8 cellular contexts compared by ENCODE assay signal in genomic region chr15:44536298-44536961, GRCh38. TPM values are rescaled to one million over a fixed set of nuclear protein-coding genes. Genes with fewer than 3 reads are reported as not detected.
DNase-seq lines count a peak whose midpoint lies in the region; ATAC-seq and TF ChIP-seq lines count a peak whose summit lies in the region.

No MANE protein-coding gene starts in this region.

- DNase-seq in COLO829 (ENCODE audit: low spot score) = peak; percentile 69
- peak; percentile 94 for DNase-seq in NCI-H2227 (lab: John Stamatoyannopoulos, UW; ENCODE audit: unreplicated experiment)
- no peak for DNase-seq in activated naive CD8-positive, alpha-beta T cell treated with anti-CD3 and anti-CD28 coated beads for 36 hours
- peak; percentile 87 to 91 (median 89) for DNase-seq in heart left ventricle
- DNase-seq in osteocyte (ENCODE audit: extremely low spot score, unreplicated experiment) = peak; percentile 96
- no peak for DNase-seq in stimulated activated CD4-positive, alpha-beta T cell treated with anti-CD3 and anti-CD28 coated beads, Interleukin-2, amount 100 ng/mL, for 24 hours

- peak; percentile 26 to 68 for TF ChIP-seq POLR2A in heart left ventricle (IDR thresholded peaks at IDR 0.05)

- H3K4me1 ChIP-seq in heart left ventricle = peaks cover under 1 to 38% (median 26%) of the 10 kb centered on the region in 12 donors

- WGBS in heart left ventricle, 4 donors = 0 to 1% (median 0%) methylated on average over 39 to 46 of the region's 47 CpGs

- peak overlapping the region; percentile 66 to 99 (median 94) for H3K4me3 ChIP-seq in heart left ventricle

- intact Hi-C loops in heart left ventricle (cut with DNase I) = loop anchor here in 3 of 10 donors (2.0 to 10.0 kb wide), 2 partner anchors 110 to 112 kb away; partner anchors contain the start of gene CTDSPL2 (in 3 of the 3)

- H3K27me3 ChIP-seq in heart left ventricle = no peaks in the 10 kb centered on the region

- peak overlapping the region; percentile 83 to 99 (median 97) for H3K27ac ChIP-seq in heart left ventricle

- H3K27ac Mint-ChIP-seq in activated naive CD8-positive, alpha-beta T cell treated with anti-CD3 and anti-CD28 coated beads for 36 hours = peak overlapping the region; percentile 97
- H3K27ac Mint-ChIP-seq in osteocyte (ENCODE audit: unreplicated experiment) = peak overlapping the region; percentile 96

- no peaks in the 10 kb centered on the region for H3K9me3 ChIP-seq in heart left ventricle

- peaks cover 37% of the 10 kb centered on the region for H3K4me1 Mint-ChIP-seq in activated naive CD8-positive, alpha-beta T cell treated with anti-CD3 and anti-CD28 coated beads for 36 hours
- peaks cover 36% of the 10 kb centered on the region for H3K4me1 Mint-ChIP-seq in osteocyte (ENCODE audit: unreplicated experiment)

- no peaks in the 10 kb centered on the region for H3K9me3 Mint-ChIP-seq in activated naive CD8-positive, alpha-beta T cell treated with anti-CD3 and anti-CD28 coated beads for 36 hours
- H3K9me3 Mint-ChIP-seq in osteocyte (ENCODE audit: unreplicated experiment) = no peaks in the 10 kb centered on the region

- peak overlapping the region; percentile 88 for H3K4me3 Mint-ChIP-seq in activated naive CD8-positive, alpha-beta T cell treated with anti-CD3 and anti-CD28 coated beads for 36 hours
- H3K4me3 Mint-ChIP-seq in osteocyte (ENCODE audit: unreplicated experiment) = peak overlapping the region; percentile 86

- peak; percentile 69 for ATAC-seq in GM18907 (IDR thresholded peaks at IDR 0.05; ENCODE audit: unreplicated experiment)
- peak; percentile 55 for ATAC-seq in HG03064 (IDR thresholded peaks at IDR 0.05; ENCODE audit: low read depth, unreplicated experiment)
- ATAC-seq in heart left ventricle = peak; percentile 84 to 93 (median 88)

- H3K36me3 Mint-ChIP-seq in activated naive CD8-positive, alpha-beta T cell treated with anti-CD3 and anti-CD28 coated beads for 36 hours = peaks cover 47% of the 10 kb centered on the region
- H3K36me3 Mint-ChIP-seq in osteocyte (ENCODE audit: unreplicated experiment) = peaks cover 14% of the 10 kb centered on the region

- no peaks in the 10 kb centered on the region for H3K27me3 Mint-ChIP-seq in activated naive CD8-positive, alpha-beta T cell treated with anti-CD3 and anti-CD28 coated beads for 36 hours
- H3K27me3 Mint-ChIP-seq in osteocyte (ENCODE audit: unreplicated experiment) = no peaks in the 10 kb centered on the region

- peak; percentile 5 to 72 (median 43) for TF ChIP-seq CTCF in heart left ventricle (IDR thresholded peaks at IDR 0.05)
- TF ChIP-seq CTCF in osteocyte (IDR thresholded peaks at IDR 0.05) = peak; percentile 64

- peaks cover 0 to 37% (median 13%) of the 10 kb centered on the region in 9 donors for H3K36me3 ChIP-seq in heart left ventricle

RNA-seq across cellular contexts. Expression of gene EIF3J, which starts 0.5 kb away (rescaled TPM):
- total RNA-seq in activated naive CD8-positive, alpha-beta T cell treated with anti-CD3 and anti-CD28 coated beads for 36 hours = 100 to 1,000 TPM; 187 to 194 TPM
- 100 to 1,000 TPM in 1 of 9 donors, 10 to 100 TPM in 8; 30.4 to 116 (median 71.6) TPM for total RNA-seq in heart left ventricle
- polyA plus RNA-seq in heart left ventricle = 100 to 1,000 TPM in 1 of 2 donors, 10 to 100 TPM in 1; 30.8 to 107 TPM
- total RNA-seq in osteocyte = 82.1 and 94.2 TPM in 2 replicates

Comparison
In these comparisons a context has a peak if more than half of its experiments do, and no peak if none do; other contexts are left out.
1. DNase-seq: peak in COLO829 (single experiment), NCI-H2227 (single experiment), heart left ventricle (5 of 5) and osteocyte (single experiment); none in activated naive CD8-positive, alpha-beta T cell treated with anti-CD3 and anti-CD28 coated beads for 36 hours (single experiment) and stimulated activated CD4-positive, alpha-beta T cell treated with anti-CD3 and anti-CD28 coated beads, Interleukin-2, amount 100 ng/mL, for 24 hours (0 of 2).
2. Peak in every context shown above with its lines, with median percentiles within 50 percentile points of each other: ATAC-seq.